ENCODE assay signal across 16 cellular contexts in the genomic region with DNA sequence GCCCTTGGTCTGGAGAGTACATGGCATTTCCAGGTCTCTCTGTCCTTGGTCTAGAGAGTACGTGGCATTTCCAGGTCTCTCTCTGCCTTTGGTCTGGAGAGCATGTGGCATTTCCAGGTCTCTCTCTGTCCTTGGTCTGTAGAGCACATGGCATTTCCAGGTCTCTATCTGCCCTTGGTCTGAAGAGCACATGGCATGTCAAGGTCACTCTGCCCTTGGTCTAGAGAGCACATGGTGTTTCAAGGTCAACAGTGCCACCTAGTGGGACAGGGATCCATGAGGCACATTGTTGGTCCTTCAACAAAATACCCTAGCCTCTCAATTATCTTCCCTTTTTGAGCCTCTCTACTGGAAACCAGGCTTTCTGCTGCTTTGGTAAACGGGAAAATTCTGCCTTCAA.
A peak's percentile ranks its signal among the peaks of the same experiment; 100 is the strongest.
DNase-seq lines count a peak whose midpoint lies in the region; ATAC-seq, FAIRE-seq and TF ChIP-seq lines count a peak whose summit lies in the region.
"Had no signal": no experiment of that assay in that cellular context is flagged by ENCODE, and none has a peak within 500 bp of the region (broad histone marks: within the 10 kb centered on the region; RNA-seq: fewer than 3 reads in every experiment).

No MANE protein-coding gene starts in this region.

- H2AFZ ChIP-seq in HepG2 (ENCODE audit: low read length): no peak overlapping the region
- no peak overlapping the region for H2AFZ ChIP-seq in Loucy (ENCODE audit: low read length)
- no peak overlapping the region for H2AFZ ChIP-seq in GM12878 (ENCODE audit: control insufficient read depth, low read depth, low read length)

- H3K9ac ChIP-seq in HepG2 (ENCODE audit: insufficient read depth, low read depth, low read length) (no peak overlapping the region), Loucy (ENCODE audit: low read depth, low read length, poor library complexity, severe bottlenecking) (no peak overlapping the region), GM12878 (ENCODE audit: control insufficient read depth, insufficient read depth, low read length) (no peak overlapping the region)

- H3K9me2 ChIP-seq in Loucy (replicated peaks; ENCODE audit: low read depth, low read length): no peaks in the 10 kb centered on the region

- H3F3A ChIP-seq in Loucy (ENCODE audit: low read depth): no peaks in the 10 kb centered on the region

- in situ Hi-C loops in HepG2 (cut with HindIII; ENCODE audit: extremely low pct_ligation_motif_present, low pct_unique_long_range_greater_than_20kb): no loop called here
- in situ Hi-C loops in GM12878 (cut with MboI): no loop called here

- H3K27me3 ChIP-seq in HepG2 (ENCODE audit: control insufficient read depth in 1 of 2, insufficient read depth in 2 of 2, low read length in 2 of 2) (no peaks in the 10 kb centered on the region), right lobe of liver (no peaks in the 10 kb centered on the region), Loucy (ENCODE audit: insufficient read depth, low read length, poor library complexity, severe bottlenecking) (no peaks in the 10 kb centered on the region), GM12878 (replicated peaks in 1 of 2; ENCODE audit: control insufficient read depth in 2 of 2, insufficient read depth in 2 of 2, low read length in 1 of 2) (no peaks in the 10 kb centered on the region), MG63 (no peaks in the 10 kb centered on the region)
- H3K27me3 ChIP-seq: body of pancreas had no signal

- TF ChIP-seq EP300 in HepG2 (IDR thresholded peaks at IDR 0.05; ENCODE audit: low read depth in 2 of 2, low read length in 2 of 2) (no peak), HepG2 (CRISPR knock-in tag; IDR thresholded peaks at IDR 0.05; ENCODE audit: borderline replicate concordance) (0 out of 2 replicates have a peak, but pooled peaks have one; percentile 67), GM12878 (IDR thresholded peaks at IDR 0.05; ENCODE audit: borderline replicate concordance in 1 of 2, control insufficient read depth in 1 of 2, low read depth in 2 of 2, low read length in 2 of 2) (no peak)

- TF ChIP-seq CTCF in HepG2 (CRISPR knock-in tag; IDR thresholded peaks at IDR 0.05): peak; percentile 67
- no peak for TF ChIP-seq CTCF in right lobe of liver (IDR thresholded peaks at IDR 0.05)
- TF ChIP-seq CTCF in Loucy (conservative IDR thresholded peaks at IDR 0.05; ENCODE audit: low read length): peak; percentile 65
- TF ChIP-seq CTCF in GM12878 (IDR thresholded peaks at IDR 0.05 in 2 of 3, conservative IDR thresholded peaks at IDR 0.05 in 1 of 3; ENCODE audit: control insufficient read depth in 2 of 3, extremely low read depth in 1 of 3, insufficient read depth in 1 of 3, low read depth in 3 of 3, low read length in 3 of 3): no peak

- peaks cover 32% of the 10 kb centered on the region for H3K9me3 Mint-ChIP-seq in stimulated activated memory B cell treated with anti-CD40 and anti-IgM and Interleukin-4, amounts not matched to agents 10 μg/mL and 1 μg/mL and 100 μg/mL, for 72 hours

- SMC1A ChIA-PET in GM12878 (lab: Charles Lee; ENCODE audit: uncharacterized antibody, unreplicated experiment): no interaction called here

- TF ChIP-seq POLR2A in HepG2 (IDR thresholded peaks at IDR 0.05; ENCODE audit: insufficient read depth in 1 of 2, low read depth in 2 of 2, low read length in 2 of 2): no peak
- TF ChIP-seq POLR2A in right lobe of liver (IDR thresholded peaks at IDR 0.05): no peak
- TF ChIP-seq POLR2A in GM12878 (IDR thresholded peaks at IDR 0.05; ENCODE audit: low read depth, low read length): no peak
- no peak for TF ChIP-seq POLR2A in GM12892 (IDR thresholded peaks at IDR 0.05; ENCODE audit: low read depth, low read length)

- H3K27me3 Mint-ChIP-seq in stimulated activated memory B cell treated with anti-CD40 and anti-IgM and Interleukin-4, amounts not matched to agents 10 μg/mL and 1 μg/mL and 100 μg/mL, for 72 hours: no peaks in the 10 kb centered on the region

- POLR2A ChIA-PET in HepG2 (lab: Yijun Ruan, JAX): no interaction called here
- POLR2A ChIA-PET in GM12878 (lab: Charles Lee): no interaction called here

- ATAC-seq in HepG2 (peak; percentile 84), right lobe of liver (no peak), GM12878 (no peak)
- no peak for ATAC-seq in stimulated activated memory B cell treated with anti-CD40 and anti-IgM and Interleukin-4, amounts not matched to agents 10 μg/mL and 1 μg/mL and 100 μg/mL, for 72 hours
- ATAC-seq: body of pancreas, natural killer cell, sciatic nerve had no signal

- TF ChIP-seq RAD21 in HepG2 (CRISPR knock-in tag; IDR thresholded peaks at IDR 0.05) (peak; percentile 82), GM12878 (IDR thresholded peaks at IDR 0.05; ENCODE audit: insufficient read depth, low read depth, low read length) (0 out of 2 replicates have a peak, but pooled peaks have one; percentile 11)

- intact Hi-C loops in HepG2 (cut with micrococcal nuclease; ENCODE audit: unreplicated experiment) (loop anchor here (1.0 to 10.0 kb wide), 4 partner anchors 109 to 516 kb away; partner anchors contain the start of gene OTX1), right lobe of liver (cut with DNase I) (no loop called here), GM12878 (cut with micrococcal nuclease; ENCODE audit: unreplicated experiment) (no loop called here)

- RAD21 ChIA-PET in GM12878 (lab: Charles Lee; ENCODE audit: unreplicated experiment): no interaction called here

- H4K20me1 ChIP-seq in HepG2 (ENCODE audit: insufficient read depth, low read length) (no peaks in the 10 kb centered on the region), Loucy (ENCODE audit: insufficient read depth, low read length, poor library complexity, severe bottlenecking) (no peaks in the 10 kb centered on the region), GM12878 (ENCODE audit: control insufficient read depth, insufficient read depth) (no peaks in the 10 kb centered on the region)

- no peaks in the 10 kb centered on the region for H3K36me3 ChIP-seq in HepG2 (replicated peaks in 1 of 2; ENCODE audit: control insufficient read depth in 1 of 2, insufficient read depth in 2 of 2, low read length in 2 of 2)
- no peaks in the 10 kb centered on the region for H3K36me3 ChIP-seq in right lobe of liver
- peaks cover 10% of the 10 kb centered on the region; the same call in 1 of the 2 replicates for H3K36me3 ChIP-seq in Loucy (ENCODE audit: insufficient read depth, low read length)
- H3K36me3 ChIP-seq in GM12878 (ENCODE audit: control insufficient read depth in 2 of 2, insufficient read depth in 2 of 2, low read length in 1 of 2): no peaks in the 10 kb centered on the region
- H3K36me3 ChIP-seq in MG63: no peaks in the 10 kb centered on the region

- no peaks in the 10 kb centered on the region for H3K79me2 ChIP-seq in HepG2 (ENCODE audit: insufficient read depth, low read length)
- H3K79me2 ChIP-seq in Loucy (ENCODE audit: insufficient read depth, low read length): no peaks in the 10 kb centered on the region
- no peaks in the 10 kb centered on the region for H3K79me2 ChIP-seq in GM12878 (ENCODE audit: control insufficient read depth, insufficient read depth, low read length)

- H3K9me3 ChIP-seq in HepG2 (ENCODE audit: low read length) (peaks cover 27% of the 10 kb centered on the region), right lobe of liver (peaks cover 0 to 19% (median 9%) of the 10 kb centered on the region in 4 donors), Loucy (ENCODE audit: insufficient read depth, low read depth, low read length) (peaks cover 16% of the 10 kb centered on the region; the same call in 1 of the 2 replicates), GM12878 (replicated peaks; ENCODE audit: control insufficient read depth, insufficient read depth, low read length) (peaks cover 18% of the 10 kb centered on the region), MG63 (peaks cover 6% of the 10 kb centered on the region)

- no peak overlapping the region for H3K4me3 ChIP-seq in HepG2 (replicated peaks in 1 of 3; ENCODE audit: insufficient read depth in 1 of 3, low read depth in 2 of 3, low read length in 3 of 3)
- no peak overlapping the region for H3K4me3 ChIP-seq in right lobe of liver
- no peak overlapping the region for H3K4me3 ChIP-seq in Loucy (ENCODE audit: low read length, poor library complexity, severe bottlenecking)
- H3K4me3 ChIP-seq in GM12878: no peak overlapping the region
- H3K4me3 ChIP-seq in MG63: no peak overlapping the region
- H3K4me3 ChIP-seq: body of pancreas had no signal

- DNase-seq in HepG2 (ENCODE audit: low spot score) (peak; percentile 80), right lobe of liver (no peak), GM12878 (ENCODE audit: low read depth, low spot score) (no peak), hepatic stellate cell (ENCODE audit: low spot score) (no peak), GM12892 (ENCODE audit: insufficient read length) (no peak), MG63 (no peak)
- DNase-seq: activated CD4-positive, alpha-beta T cell treated with anti-CD3 and anti-CD28 coated beads, Interleukin-2, amount 50 U/mL, for 4 hours; body of pancreas; effector memory CD4-positive, alpha-beta T cell; natural killer cell; NCI-H2029 treated with DMSO at 0.1 percent for 48 hours; T-helper 1 cell had no signal

- H3K4me1 ChIP-seq in HepG2 (ENCODE audit: insufficient read depth, low read length) (peaks cover 9% of the 10 kb centered on the region), right lobe of liver (no peaks in the 10 kb centered on the region), Loucy (ENCODE audit: insufficient read depth, low read length, poor library complexity, severe bottlenecking) (no peaks in the 10 kb centered on the region), GM12878 (ENCODE audit: control insufficient read depth, insufficient read depth, low read length) (no peaks in the 10 kb centered on the region)
- H3K4me1 ChIP-seq: body of pancreas had no signal

- no peaks in the 10 kb centered on the region for H3K4me1 Mint-ChIP-seq in stimulated activated memory B cell treated with anti-CD40 and anti-IgM and Interleukin-4, amounts not matched to agents 10 μg/mL and 1 μg/mL and 100 μg/mL, for 72 hours
- H3K4me1 Mint-ChIP-seq: natural killer cell had no signal

- FAIRE-seq in HepG2 (lab: Jason Lieb, UNC): peak; percentile 83
- FAIRE-seq in GM12878 (lab: Jason Lieb, UNC): no peak
- no peak for FAIRE-seq in GM12892 (lab: Jason Lieb, UNC)

- no peak overlapping the region for H3K27ac Mint-ChIP-seq in stimulated activated memory B cell treated with anti-CD40 and anti-IgM and Interleukin-4, amounts not matched to agents 10 μg/mL and 1 μg/mL and 100 μg/mL, for 72 hours
- H3K27ac Mint-ChIP-seq: activated T-helper 2 cell treated with anti-CD3 and anti-CD28 coated beads, Interferon-gamma antibody, Interleukin-2, Interleukin-4, amounts not matched to agents 10 μg/mL and 5 μg/mL and 100 μg/mL, durations not matched to agents 14 hours and 24 hours and 36 hours; natural killer cell had no signal

- no peak overlapping the region for H3K4me3 Mint-ChIP-seq in stimulated activated memory B cell treated with anti-CD40 and anti-IgM and Interleukin-4, amounts not matched to agents 10 μg/mL and 1 μg/mL and 100 μg/mL, for 72 hours
- H3K4me3 Mint-ChIP-seq: natural killer cell had no signal

- 62% methylated on average over 2 of the region's 2 CpGs for WGBS in HepG2 (ENCODE audit: low lambda C conversion rate)
- WGBS in right lobe of liver (ENCODE audit: insufficient coverage, low coverage, low lambda C conversion rate, missing lambda C conversion rate): no CpG with 5 or more reads among the region's 2 CpGs
- WGBS in GM12878 (ENCODE audit: insufficient coverage, insufficient replicate concordance, low lambda C conversion rate, missing lambda C conversion rate): 47% methylated on average over 2 of the region's 2 CpGs

- H3K27ac ChIP-seq in HepG2 (ENCODE audit: extremely low read length, insufficient read depth, low read length) (peak overlapping the region; percentile 38), right lobe of liver (no peak overlapping the region), GM12878 (ENCODE audit: control insufficient read depth, insufficient read depth) (no peak overlapping the region)
- H3K27ac ChIP-seq: body of pancreas had no signal

- CTCF ChIA-PET in HepG2 (lab: Yijun Ruan, JAX; ENCODE audit: low intra/inter-chr PET ratio, low total read pairs): interaction anchor here (1.6 kb wide), 1 partner anchor 222 kb away, joined by 8 read pairs; no protein-coding TSS in a partner anchor
- CTCF ChIA-PET in GM12878 (lab: Yijun Ruan, JAX): no interaction called here

- no TSS peak for BruUV-seq in HepG2 (replicated peaks; lab: Mats Ljungman, UMichigan)
- no TSS peak for BruUV-seq in GM12878 (replicated peaks; lab: Mats Ljungman, UMichigan)

- peaks cover 85% of the 10 kb centered on the region for H3K36me3 Mint-ChIP-seq in stimulated activated memory B cell treated with anti-CD40 and anti-IgM and Interleukin-4, amounts not matched to agents 10 μg/mL and 1 μg/mL and 100 μg/mL, for 72 hours

- H3K4me2 ChIP-seq in HepG2 (ENCODE audit: low read depth, low read length): no peak overlapping the region
- H3K4me2 ChIP-seq in Loucy (ENCODE audit: low read depth, low read length, poor library complexity, severe bottlenecking): no peak overlapping the region
- H3K4me2 ChIP-seq in GM12878 (ENCODE audit: control insufficient read depth, insufficient read depth): no peak overlapping the region

Comparison
In these comparisons a context has a peak if more than half of its experiments do, and no peak if none do; other contexts are left out.
1. CTCF ChIP-seq: peak in HepG2 (single experiment) and Loucy (single experiment); none in right lobe of liver (0 of 4) and GM12878 (0 of 3).
2. Of the 75 proteins assayed by ChIP-seq in both HepG2 and GM12878: peak only in HepG2: ATF2, CBX5, CTCF, ESRRA, HDAC2, MAX and 7 more; only in GM12878: none; in both: RAD21; in neither: 58; mixed calls (peak in some experiments, not most) for 3.